In the genomic region with DNA sequence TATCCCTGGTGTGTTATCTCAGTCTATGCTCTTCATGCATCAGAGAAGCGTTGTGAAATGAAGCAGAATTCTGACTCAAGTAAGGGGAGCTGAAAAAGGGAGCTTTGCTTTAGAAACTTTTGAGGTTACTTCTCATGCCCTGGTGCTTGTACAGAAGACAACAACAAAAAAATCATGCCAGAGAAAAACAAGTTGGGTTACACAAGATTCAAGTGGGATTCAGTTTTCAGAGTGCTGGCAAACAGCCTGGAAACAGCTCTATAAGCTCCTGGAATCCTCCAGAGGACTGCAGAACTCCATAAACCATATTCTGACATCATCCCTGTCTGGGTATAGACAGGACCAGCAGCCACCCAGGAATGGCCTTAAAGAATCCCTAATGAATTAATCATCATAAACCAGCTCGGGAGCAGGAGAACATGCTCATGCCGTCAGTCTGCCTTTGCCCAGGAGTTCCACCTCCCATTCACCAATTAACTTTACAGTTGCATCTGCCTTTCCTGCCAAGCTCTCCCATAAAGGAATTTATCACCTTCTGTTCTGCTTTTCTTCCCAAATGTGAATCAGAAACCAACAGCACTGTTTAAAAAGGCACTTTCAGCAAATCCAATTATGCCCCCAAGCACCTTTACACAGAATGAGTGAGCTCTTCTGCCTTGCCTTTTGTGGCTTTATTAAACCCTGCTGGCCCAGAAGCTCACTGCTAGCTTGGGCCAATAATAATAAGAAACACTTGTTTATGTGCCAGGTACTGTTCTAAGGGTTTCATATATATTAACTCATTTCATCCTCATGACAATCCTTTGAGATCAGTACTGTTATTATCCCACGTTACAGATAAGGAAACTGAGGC, we compare ENCODE assay signal across 8 cellular contexts. TPM values are rescaled to one million over a fixed set of nuclear protein-coding genes. Genes with fewer than 3 reads are reported as not detected.
A peak's percentile ranks its signal among the peaks of the same experiment; 100 is the strongest.
DNase-seq lines count a peak whose midpoint lies in the region; TF ChIP-seq lines count a peak whose summit lies in the region.
"Had no signal": no experiment of that assay in that cellular context is flagged by ENCODE, and none has a peak within 500 bp of the region (broad histone marks: within the 10 kb centered on the region; RNA-seq: fewer than 3 reads in every experiment).

No MANE protein-coding gene starts in this region.

- intact Hi-C loops in Caco-2 (cut with micrococcal nuclease; ENCODE audit: unreplicated experiment), result no loop called here

- H3K9me3 ChIP-seq in OCI-LY1 (ENCODE audit: low read length) (no peaks in the 10 kb centered on the region), fibroblast of lung (ENCODE audit: control insufficient read depth, insufficient read depth, low read depth, low read length) (no peaks in the 10 kb centered on the region), Caco-2 (no peaks in the 10 kb centered on the region)

- H2AFZ ChIP-seq in OCI-LY1 (ENCODE audit: low read length), result no peak overlapping the region
- no peak overlapping the region for H2AFZ ChIP-seq in fibroblast of lung (ENCODE audit: low read length)

- H3K27me3 Mint-ChIP-seq in Caco-2 (ENCODE audit: insufficient read depth, unreplicated experiment), result no peaks in the 10 kb centered on the region
- peaks cover 2% of the 10 kb centered on the region for H3K27me3 Mint-ChIP-seq in activated T-cell treated with anti-CD3 and anti-CD28 coated beads, Interleukin-2, amount 50 U/mL, for 24 hours

- POLR2A ChIA-PET in HEK293T (lab: Yijun Ruan, JAX), result interaction anchor here (1.1 to 2.2 kb wide), 3 partner anchors 12 to 190 kb away, joined by 3 to 10 read pairs (median 5); partner anchors contain the start of genes ARFIP1, FBXW7 and TIGD4
- POLR2A ChIA-PET in Caco-2 (lab: Charles Lee), result no interaction called here

- no peaks in the 10 kb centered on the region for H3K36me3 Mint-ChIP-seq in Caco-2 (ENCODE audit: insufficient read depth, unreplicated experiment)
- H3K36me3 Mint-ChIP-seq in activated T-cell treated with anti-CD3 and anti-CD28 coated beads, Interleukin-2, amount 50 U/mL, for 24 hours (ENCODE audit: low read depth), result no peaks in the 10 kb centered on the region

- H3K27me3 ChIP-seq in OCI-LY1 (ENCODE audit: insufficient read depth, low read length) (no peaks in the 10 kb centered on the region), fibroblast of lung (ENCODE audit: control insufficient read depth, insufficient read depth, low read length) (peaks cover 3% of the 10 kb centered on the region), Caco-2 (replicated peaks; ENCODE audit: control insufficient read depth, insufficient read depth, low read length) (no peaks in the 10 kb centered on the region)

- H3K4me3 Mint-ChIP-seq in Caco-2 (ENCODE audit: unreplicated experiment), result no peak overlapping the region
- no peak overlapping the region for H3K4me3 Mint-ChIP-seq in activated T-cell treated with anti-CD3 and anti-CD28 coated beads, Interleukin-2, amount 50 U/mL, for 24 hours

- H3K4me3 ChIP-seq in OCI-LY1 (ENCODE audit: low read depth, low read length, poor library complexity, severe bottlenecking) (peak overlapping the region; percentile 46), fibroblast of lung (replicated peaks in 1 of 4; ENCODE audit: control extremely low read depth in 1 of 4, insufficient read depth in 1 of 4, low read depth in 3 of 4, low read length in 4 of 4) (no peak overlapping the region), Caco-2 (ENCODE audit: low read depth, low read length) (no peak overlapping the region)

- no peaks in the 10 kb centered on the region for H3K9me2 ChIP-seq in OCI-LY1 (ENCODE audit: low read depth, low read length)

- H4K20me1 ChIP-seq in OCI-LY1 (ENCODE audit: insufficient read depth, low read length) (no peaks in the 10 kb centered on the region), fibroblast of lung (ENCODE audit: control insufficient read depth, extremely low read depth, insufficient read depth, low read length) (no peaks in the 10 kb centered on the region)

- H3K36me3 ChIP-seq in OCI-LY1 (ENCODE audit: insufficient read depth, low read length) (no peaks in the 10 kb centered on the region), fibroblast of lung (ENCODE audit: control insufficient read depth, insufficient read depth, low read length) (no peaks in the 10 kb centered on the region), Caco-2 (ENCODE audit: control insufficient read depth, insufficient read depth, low read length) (no peaks in the 10 kb centered on the region)

- H3K27ac ChIP-seq in OCI-LY1 (ENCODE audit: low read depth, low read length, poor library complexity, severe bottlenecking) (no peak overlapping the region), fibroblast of lung (ENCODE audit: insufficient read depth, low read length) (no peak overlapping the region)

- H3F3A ChIP-seq in OCI-LY1 (ENCODE audit: insufficient read depth, low read length), result no peaks in the 10 kb centered on the region

- H3K4me2 ChIP-seq in OCI-LY1 (ENCODE audit: low read length) (peak overlapping the region; percentile 56), fibroblast of lung (ENCODE audit: extremely low read depth, insufficient read depth, low read length) (peak overlapping the region; percentile 4)

- no peaks in the 10 kb centered on the region for H3K79me2 ChIP-seq in OCI-LY1 (ENCODE audit: insufficient read depth, low read length)
- H3K79me2 ChIP-seq in fibroblast of lung (ENCODE audit: control insufficient read depth, insufficient read depth, low read length), result no peaks in the 10 kb centered on the region

- peaks cover 51% of the 10 kb centered on the region for H3K4me1 ChIP-seq in OCI-LY1 (ENCODE audit: insufficient read depth, low read length, severe bottlenecking)
- H3K4me1 ChIP-seq in fibroblast of lung (ENCODE audit: control insufficient read depth, extremely low read depth, insufficient read depth, low read length), result peaks cover 12% of the 10 kb centered on the region
- no peaks in the 10 kb centered on the region for H3K4me1 ChIP-seq in Caco-2

- peak; percentile 40 for DNase-seq in HEK293T (ENCODE audit: extremely low spot score)
- DNase-seq in fibroblast of lung (ENCODE audit: low read depth in 2 of 2), result peak; percentile 97 to 99
- peak; percentile 47 for DNase-seq in superior temporal gyrus (ENCODE audit: extremely low spot score)
- DNase-seq in Caco-2, result no peak
- DNase-seq in stimulated activated CD4-positive, alpha-beta T cell treated with anti-CD3 and anti-CD28 coated beads, Interleukin-2, amount 100 ng/mL, for 48 hours, result no peak
- DNase-seq in activated T-cell treated with anti-CD3 and anti-CD28 coated beads, Interleukin-2, amount 50 U/mL, for 24 hours, result no peak
- DNase-seq: NCI-H187 had no signal

- H3K4me1 Mint-ChIP-seq in Caco-2 (ENCODE audit: low read depth, unreplicated experiment), result no peaks in the 10 kb centered on the region
- peaks cover 3% of the 10 kb centered on the region for H3K4me1 Mint-ChIP-seq in activated T-cell treated with anti-CD3 and anti-CD28 coated beads, Interleukin-2, amount 50 U/mL, for 24 hours (ENCODE audit: low read depth)

- no peak overlapping the region for H3K27ac Mint-ChIP-seq in Caco-2 (ENCODE audit: unreplicated experiment)
- no peak overlapping the region for H3K27ac Mint-ChIP-seq in activated T-cell treated with anti-CD3 and anti-CD28 coated beads, Interleukin-2, amount 50 U/mL, for 24 hours

- peaks cover 10% of the 10 kb centered on the region for H3K9me3 Mint-ChIP-seq in Caco-2 (ENCODE audit: unreplicated experiment)
- H3K9me3 Mint-ChIP-seq in activated T-cell treated with anti-CD3 and anti-CD28 coated beads, Interleukin-2, amount 50 U/mL, for 24 hours, result peaks cover 5% of the 10 kb centered on the region

- TF ChIP-seq CTCF in OCI-LY1 (IDR thresholded peaks at IDR 0.05; ENCODE audit: low read length) (no peak), fibroblast of lung (conservative IDR thresholded peaks at IDR 0.05 in 1 of 2, IDR thresholded peaks at IDR 0.05 in 1 of 2; ENCODE audit: low read depth in 1 of 2, low read length in 2 of 2) (no peak), Caco-2 (IDR thresholded peaks at IDR 0.05; ENCODE audit: insufficient read depth in 1 of 2, low read depth in 1 of 2, low read length in 1 of 2, severe bottlenecking in 1 of 2, unreplicated experiment in 1 of 2) (no peak)

- CTCF ChIA-PET in HEK293T (lab: Yijun Ruan, JAX) (interaction anchor here (0.6 to 1.9 kb wide), 4 partner anchors 11 to 89 kb away, joined by 3 to 5 read pairs (median 4); no protein-coding TSS in a partner anchor), Caco-2 (lab: Charles Lee) (no interaction called here)

- H3K9ac ChIP-seq in OCI-LY1 (ENCODE audit: low read length) (no peak overlapping the region; the same call in 1 of the 2 replicates), fibroblast of lung (ENCODE audit: insufficient read depth, low read length) (no peak overlapping the region)

- BruUV-seq in Caco-2 (replicated peaks; lab: Mats Ljungman, UMichigan), result no TSS peak

TF ChIP-seq in HEK293T, 16 proteins besides CTCF, POLR2A, EP300 and RAD21:
- TF ChIP-seq ARNT (IDR thresholded peaks at IDR 0.05), result no peak
- TF ChIP-seq, protein P1, sequence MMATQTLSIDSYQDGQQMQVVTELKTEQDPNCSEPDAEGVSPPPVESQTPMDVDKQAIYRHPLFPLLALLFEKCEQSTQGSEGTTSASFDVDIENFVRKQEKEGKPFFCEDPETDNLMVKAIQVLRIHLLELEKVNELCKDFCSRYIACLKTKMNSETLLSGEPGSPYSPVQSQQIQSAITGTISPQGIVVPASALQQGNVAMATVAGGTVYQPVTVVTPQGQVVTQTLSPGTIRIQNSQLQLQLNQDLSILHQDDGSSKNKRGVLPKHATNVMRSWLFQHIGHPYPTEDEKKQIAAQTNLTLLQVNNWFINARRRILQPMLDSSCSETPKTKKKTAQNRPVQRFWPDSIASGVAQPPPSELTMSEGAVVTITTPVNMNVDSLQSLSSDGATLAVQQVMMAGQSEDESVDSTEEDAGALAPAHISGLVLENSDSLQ (IDR thresholded peaks at IDR 0.05), result peak; percentile 69

RNA-seq across cellular contexts. Expression of gene FBXW7, which starts 54.5 kb away (rescaled TPM):
- total RNA-seq in fibroblast of lung (68.7 and 87.3 TPM in 2 replicates), Caco-2 (2022) (34.1 and 36.1 TPM in 2 replicates)
- 14.5 and 16.3 TPM in 2 replicates for polyA plus RNA-seq in fibroblast of lung
- polyA plus RNA-seq in fibroblast of lung (2012), result 11.8 and 13.9 TPM in 2 replicates
- 0.44 and 1.4 TPM in 2 replicates for polyA minus RNA-seq in fibroblast of lung (ENCODE audit: low replicate concordance)

Comparison
In these comparisons a context has a peak if more than half of its experiments do, and no peak if none do; other contexts are left out.
1. DNase-seq: peak in HEK293T (single experiment), fibroblast of lung (2 of 2) and superior temporal gyrus (single experiment); none in Caco-2 (0 of 2), stimulated activated CD4-positive, alpha-beta T cell treated with anti-CD3 and anti-CD28 coated beads, Interleukin-2, amount 100 ng/mL, for 48 hours (0 of 2) and activated T-cell treated with anti-CD3 and anti-CD28 coated beads, Interleukin-2, amount 50 U/mL, for 24 hours (single experiment).